4 cellular contexts compared by ENCODE assay signal in the genomic region with DNA sequence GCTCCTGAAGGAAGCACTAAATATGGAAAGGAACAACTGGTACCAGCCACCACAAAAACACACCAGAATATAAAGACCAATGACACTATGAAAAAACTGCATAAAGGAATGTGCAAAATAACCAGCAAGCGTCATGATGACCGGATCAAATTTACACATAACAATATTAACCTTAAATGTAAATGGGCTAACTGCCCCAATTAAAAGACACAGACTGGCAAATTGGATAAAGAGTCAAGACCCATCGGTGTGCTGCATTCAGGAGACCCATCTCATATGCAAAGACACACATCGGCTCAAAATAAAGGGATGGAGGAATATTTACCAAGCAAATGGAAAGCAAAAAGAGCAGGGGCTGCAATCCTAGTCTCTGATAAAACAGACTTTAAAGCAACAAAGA. TPM values are rescaled to one million over a fixed set of nuclear protein-coding genes. Genes with fewer than 3 reads are reported as not detected.
"Had no signal": no experiment of that assay in that cellular context is flagged by ENCODE, and none has a peak within 500 bp of the region (broad histone marks: within the 10 kb centered on the region; RNA-seq: fewer than 3 reads in every experiment).

No MANE protein-coding gene starts in this region.

RNA-seq across cellular contexts. Expression of a gene that starts 21.4 kb away (rescaled TPM):
- total RNA-seq: LHCN-M2, M059J, MCF 10A, NCI-H460 had no signal

RNA-seq across cellular contexts. Expression of a gene that starts 30.0 kb away (rescaled TPM):
- total RNA-seq: LHCN-M2, M059J, MCF 10A had no signal
